Comparison of ENCODE assay signal across 15 cellular contexts in genomic region chr7:45660901-45661211, GRCh38.
DNase-seq lines count a peak whose midpoint lies in the region; ATAC-seq and TF ChIP-seq lines count a peak whose summit lies in the region.
"Had no signal": no experiment of that assay in that cellular context is flagged by ENCODE, and none has a peak within 500 bp of the region (broad histone marks: within the 10 kb centered on the region; RNA-seq: fewer than 3 reads in every experiment).

No MANE protein-coding gene starts in this region.

- H3K4me3 ChIP-seq in GM23338 (no peak overlapping the region), esophagus muscularis mucosa (no peak overlapping the region), prostate gland (no peak overlapping the region), smooth muscle cell (no peak overlapping the region)
- H3K4me3 ChIP-seq: BLaER1 treated with 17β-estradiol and CSF1 and Interleukin-3, amounts not matched to agents 10 nM and 100 nM had no signal

- TF ChIP-seq CTCF in GM23338 (conservative IDR thresholded peaks at IDR 0.05; ENCODE audit: low read depth in 2 of 2): no peak
- no peak for TF ChIP-seq CTCF in esophagus muscularis mucosa (IDR thresholded peaks at IDR 0.05)
- no peak for TF ChIP-seq CTCF in prostate gland (IDR thresholded peaks at IDR 0.05)
- TF ChIP-seq CTCF in smooth muscle cell (IDR thresholded peaks at IDR 0.05; ENCODE audit: borderline replicate concordance, insufficient read depth, poor library complexity, severe bottlenecking): no peak

- no peaks in the 10 kb centered on the region for H3K27me3 Mint-ChIP-seq in activated CD8-positive, alpha-beta memory T cell treated with anti-CD3 and anti-CD28 coated beads, Interleukin-2, amount 10 ng/mL, durations not matched to agents 7 days and 5 days
- H3K27me3 Mint-ChIP-seq in GM23338 (ENCODE audit: insufficient read depth, low read depth, poor library complexity): peaks cover 18% of the 10 kb centered on the region
- H3K27me3 Mint-ChIP-seq: CD4-positive, CD25-positive, alpha-beta regulatory T cell had no signal

- H4K20me1 ChIP-seq in GM23338 (replicated peaks; ENCODE audit: insufficient read depth) (no peaks in the 10 kb centered on the region), smooth muscle cell (ENCODE audit: low read depth) (no peaks in the 10 kb centered on the region)
- H4K20me1 ChIP-seq: BLaER1 treated with 17β-estradiol and CSF1 and Interleukin-3, amounts not matched to agents 10 nM and 100 nM had no signal

- intact Hi-C loops in esophagus muscularis mucosa (cut with DNase I) (no loop called here), prostate gland (cut with DNase I) (no loop called here)

- ATAC-seq in activated CD8-positive, alpha-beta memory T cell treated with anti-CD3 and anti-CD28 coated beads, Interleukin-2, amount 10 ng/mL, durations not matched to agents 7 days and 5 days: no peak
- ATAC-seq in GM23338 (no peak), GM19467 (IDR thresholded peaks at IDR 0.05; ENCODE audit: unreplicated experiment) (no peak), HG02798 (IDR thresholded peaks at IDR 0.05; ENCODE audit: poor library complexity, unreplicated experiment) (no peak)
- ATAC-seq: HepG2 had no signal

- peak; percentile 36 for DNase-seq in activated CD8-positive, alpha-beta memory T cell treated with anti-CD3 and anti-CD28 coated beads, Interleukin-2, amount 10 ng/mL, durations not matched to agents 7 days and 5 days
- no peak for DNase-seq in activated CD8-positive, alpha-beta memory T cell treated with anti-CD3 and anti-CD28 coated beads, Interleukin-2, amount 50 U/mL, for 4 hours
- DNase-seq in GM23338 (ENCODE audit: low spot score) (no peak), esophagus muscularis mucosa (ENCODE audit: extremely low spot score) (peak; percentile 55), prostate gland (ENCODE audit: low spot score) (peak; percentile 1), smooth muscle cell (lab: John Stamatoyannopoulos, UW; ENCODE audit: unreplicated experiment) (no peak)
- DNase-seq: ACHN; CD4-positive, CD25-positive, alpha-beta regulatory T cell; DMS 273 treated with DMSO at 0.1 percent for 48 hours; HCEC 1CT; HFFc6 had no signal

- CTCF ChIA-PET in activated CD8-positive, alpha-beta memory T cell treated with anti-CD3 and anti-CD28 coated beads, Interleukin-2, amount 10 ng/mL, durations not matched to agents 7 days and 5 days (lab: Charles Lee): no interaction called here

- H3K9me3 Mint-ChIP-seq in activated CD8-positive, alpha-beta memory T cell treated with anti-CD3 and anti-CD28 coated beads, Interleukin-2, amount 10 ng/mL, durations not matched to agents 7 days and 5 days (ENCODE audit: low read depth): no peaks in the 10 kb centered on the region
- H3K9me3 Mint-ChIP-seq in GM23338: peaks cover 2% of the 10 kb centered on the region; the same call in 2 of the 3 replicates
- H3K9me3 Mint-ChIP-seq: HFFc6 had no signal

- 80% methylated on average over 1 of the region's 1 CpG for WGBS in esophagus muscularis mucosa
- WGBS in prostate gland: 95% methylated on average over 1 of the region's 1 CpG
- 67% methylated on average over 1 of the region's 1 CpG for WGBS in smooth muscle cell (ENCODE audit: low lambda C conversion rate)

- H2AFZ ChIP-seq in GM23338 (no peak overlapping the region), smooth muscle cell (ENCODE audit: low read depth) (no peak overlapping the region)

- TF ChIP-seq POLR2A in esophagus muscularis mucosa (IDR thresholded peaks at IDR 0.05; ENCODE audit: low read depth): no peak
- no peak for TF ChIP-seq POLR2A in prostate gland (IDR thresholded peaks at IDR 0.05)

- no peaks in the 10 kb centered on the region for H3K27me3 ChIP-seq in GM23338 (ENCODE audit: insufficient read depth)
- no peaks in the 10 kb centered on the region for H3K27me3 ChIP-seq in esophagus muscularis mucosa
- no peaks in the 10 kb centered on the region for H3K27me3 ChIP-seq in prostate gland (replicated peaks; ENCODE audit: insufficient read depth)
- no peaks in the 10 kb centered on the region for H3K27me3 ChIP-seq in smooth muscle cell (ENCODE audit: low read depth)
- H3K27me3 ChIP-seq: BLaER1 treated with 17β-estradiol and CSF1 and Interleukin-3, amounts not matched to agents 10 nM and 100 nM had no signal

- no peak overlapping the region for H3K4me3 Mint-ChIP-seq in activated CD8-positive, alpha-beta memory T cell treated with anti-CD3 and anti-CD28 coated beads, Interleukin-2, amount 10 ng/mL, durations not matched to agents 7 days and 5 days
- no peak overlapping the region for H3K4me3 Mint-ChIP-seq in GM23338
- H3K4me3 Mint-ChIP-seq: CD4-positive, CD25-positive, alpha-beta regulatory T cell; HFFc6 had no signal

- no peaks in the 10 kb centered on the region for H3K4me1 ChIP-seq in GM23338 (ENCODE audit: insufficient read depth)
- no peaks in the 10 kb centered on the region for H3K4me1 ChIP-seq in esophagus muscularis mucosa
- no peaks in the 10 kb centered on the region for H3K4me1 ChIP-seq in prostate gland (replicated peaks)
- no peaks in the 10 kb centered on the region for H3K4me1 ChIP-seq in smooth muscle cell (ENCODE audit: low read depth)

- TF ChIP-seq EP300 in esophagus muscularis mucosa (IDR thresholded peaks at IDR 0.05): no peak

- H3K9me3 ChIP-seq in esophagus muscularis mucosa (no peaks in the 10 kb centered on the region), prostate gland (no peaks in the 10 kb centered on the region), smooth muscle cell (replicated peaks; ENCODE audit: low read depth) (no peaks in the 10 kb centered on the region)
- H3K9me3 ChIP-seq: BLaER1 treated with 17β-estradiol and CSF1 and Interleukin-3, amounts not matched to agents 10 nM and 100 nM had no signal

- H3K36me3 Mint-ChIP-seq in activated CD8-positive, alpha-beta memory T cell treated with anti-CD3 and anti-CD28 coated beads, Interleukin-2, amount 10 ng/mL, durations not matched to agents 7 days and 5 days: no peaks in the 10 kb centered on the region
- H3K36me3 Mint-ChIP-seq in GM23338 (ENCODE audit: low read depth): no peaks in the 10 kb centered on the region; the same call in 1 of the 3 replicates
- H3K36me3 Mint-ChIP-seq: CD4-positive, CD25-positive, alpha-beta regulatory T cell had no signal

- no peaks in the 10 kb centered on the region for H3K9me2 ChIP-seq in GM23338 (ENCODE audit: insufficient read depth)

- H3F3A ChIP-seq in GM23338 (replicated peaks; ENCODE audit: low read depth) (no peaks in the 10 kb centered on the region), smooth muscle cell (ENCODE audit: low read depth) (no peaks in the 10 kb centered on the region)

- H3K4me2 ChIP-seq in GM23338 (no peak overlapping the region), smooth muscle cell (no peak overlapping the region)
- H3K4me2 ChIP-seq: BLaER1 treated with 17β-estradiol and CSF1 and Interleukin-3, amounts not matched to agents 10 nM and 100 nM had no signal

- H3K27ac Mint-ChIP-seq in activated CD8-positive, alpha-beta memory T cell treated with anti-CD3 and anti-CD28 coated beads, Interleukin-2, amount 10 ng/mL, durations not matched to agents 7 days and 5 days: no peak overlapping the region
- H3K27ac Mint-ChIP-seq in GM23338: peak overlapping the region; percentile 24; the same call in 1 of the 2 replicates
- H3K27ac Mint-ChIP-seq: HFFc6 had no signal

- H3K36me3 ChIP-seq in GM23338 (ENCODE audit: insufficient read depth) (no peaks in the 10 kb centered on the region), esophagus muscularis mucosa (no peaks in the 10 kb centered on the region), prostate gland (no peaks in the 10 kb centered on the region), smooth muscle cell (ENCODE audit: low read depth) (no peaks in the 10 kb centered on the region)
- H3K36me3 ChIP-seq: BLaER1 treated with 17β-estradiol and CSF1 and Interleukin-3, amounts not matched to agents 10 nM and 100 nM had no signal

- H3K27ac ChIP-seq in GM23338 (ENCODE audit: low read depth) (no peak overlapping the region), esophagus muscularis mucosa (replicated peaks in 1 of 4) (no peak overlapping the region), prostate gland (no peak overlapping the region), smooth muscle cell (ENCODE audit: low read depth) (no peak overlapping the region)
- H3K27ac ChIP-seq: BLaER1 treated with 17β-estradiol and CSF1 and Interleukin-3, amounts not matched to agents 10 nM and 100 nM had no signal

- no peaks in the 10 kb centered on the region for H3K4me1 Mint-ChIP-seq in activated CD8-positive, alpha-beta memory T cell treated with anti-CD3 and anti-CD28 coated beads, Interleukin-2, amount 10 ng/mL, durations not matched to agents 7 days and 5 days
- H3K4me1 Mint-ChIP-seq in GM23338: no peaks in the 10 kb centered on the region

- H3K79me2 ChIP-seq in GM23338 (replicated peaks; ENCODE audit: insufficient read depth) (no peaks in the 10 kb centered on the region), smooth muscle cell (ENCODE audit: low read depth) (no peaks in the 10 kb centered on the region)

- H3K9ac ChIP-seq in smooth muscle cell (ENCODE audit: low read depth): no peak overlapping the region
- H3K9ac ChIP-seq: BLaER1 treated with 17β-estradiol and CSF1 and Interleukin-3, amounts not matched to agents 10 nM and 100 nM had no signal

TF ChIP-seq in GM23338, 12 proteins besides CTCF, POLR2A, EP300 and RAD21 (continues in another document):
- no peak for TF ChIP-seq ZNF331 (CRISPR knock-in tag; IDR thresholded peaks at IDR 0.05; ENCODE audit: low read depth)
- TF ChIP-seq POLR2AphosphoS5 (IDR thresholded peaks at IDR 0.05; ENCODE audit: low read depth): no peak
- no peak for TF ChIP-seq NANOG (IDR thresholded peaks at IDR 0.05; ENCODE audit: borderline replicate concordance)

Comparison
In these comparisons a context has a peak if more than half of its experiments do, and no peak if none do; other contexts are left out.
1. DNase-seq: peak in activated CD8-positive, alpha-beta memory T cell treated with anti-CD3 and anti-CD28 coated beads, Interleukin-2, amount 10 ng/mL, durations not matched to agents 7 days and 5 days (single experiment), esophagus muscularis mucosa (single experiment) and prostate gland (single experiment); none in activated CD8-positive, alpha-beta memory T cell treated with anti-CD3 and anti-CD28 coated beads, Interleukin-2, amount 50 U/mL, for 4 hours (single experiment), GM23338 (single experiment) and smooth muscle cell (single experiment).